ENCODE assay signal across 9 cellular contexts in the genomic region with DNA sequence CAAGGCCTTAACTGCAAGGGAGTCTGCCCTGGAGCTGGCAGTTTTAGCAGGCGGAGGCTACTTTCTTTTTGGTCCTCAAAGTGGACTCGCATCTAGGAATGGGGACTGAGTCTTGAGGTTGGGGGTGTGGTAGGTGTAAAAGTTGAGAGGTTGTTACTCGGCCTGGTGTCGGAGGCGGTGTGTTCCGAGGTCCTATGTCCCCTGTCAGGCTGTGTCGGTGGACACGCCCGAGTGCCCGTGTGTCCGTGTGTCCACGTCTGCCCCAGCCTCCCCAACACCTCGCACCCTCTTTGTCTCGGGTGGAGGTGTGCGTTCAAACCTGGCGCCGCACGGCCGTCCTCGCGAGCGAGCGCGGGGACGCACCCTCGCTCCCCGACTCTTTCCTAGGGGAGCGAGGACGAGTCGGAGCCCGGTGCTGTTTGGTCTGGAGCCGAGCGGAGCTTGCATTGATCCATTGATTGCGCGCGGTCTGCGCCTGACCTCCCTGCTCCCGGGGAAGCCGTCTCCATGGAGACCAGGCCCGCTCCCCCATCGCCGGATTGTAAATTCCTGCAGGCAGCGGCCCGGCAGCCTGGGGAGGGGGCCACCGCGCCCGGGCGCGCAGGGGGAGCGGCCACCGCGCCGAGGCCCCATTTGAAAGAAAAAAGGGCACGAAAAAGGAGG. TPM values are rescaled to one million over a fixed set of nuclear protein-coding genes. Genes with fewer than 3 reads are reported as not detected.
A peak's percentile ranks its signal among the peaks of the same experiment; 100 is the strongest.
DNase-seq lines count a peak whose midpoint lies in the region; ATAC-seq and TF ChIP-seq lines count a peak whose summit lies in the region.
"Had no signal": no experiment of that assay in that cellular context is flagged by ENCODE, and none has a peak within 500 bp of the region (broad histone marks: within the 10 kb centered on the region; RNA-seq: fewer than 3 reads in every experiment).

No MANE protein-coding gene starts in this region.

- no peaks in the 10 kb centered on the region for H3K36me3 Mint-ChIP-seq in activated CD8-positive, alpha-beta memory T cell treated with anti-CD3 and anti-CD28 coated beads, Interleukin-2, amount 10 ng/mL, durations not matched to agents 7 days and 5 days

- H3K9me3 Mint-ChIP-seq in activated CD8-positive, alpha-beta memory T cell treated with anti-CD3 and anti-CD28 coated beads, Interleukin-2, amount 10 ng/mL, durations not matched to agents 7 days and 5 days (ENCODE audit: low read depth): no peaks in the 10 kb centered on the region

- DNase-seq in activated CD8-positive, alpha-beta memory T cell treated with anti-CD3 and anti-CD28 coated beads, Interleukin-2, amount 10 ng/mL, durations not matched to agents 7 days and 5 days: no peak
- DNase-seq in activated CD8-positive, alpha-beta memory T cell treated with anti-CD3 and anti-CD28 coated beads, Interleukin-2, amount 50 U/mL, for 48 hours: no peak
- DNase-seq in adipocyte (ENCODE audit: low read depth): no peak
- DNase-seq in left lobe of liver (ENCODE audit: low spot score): no peak
- peak; percentile 42 to 53 for DNase-seq in thyroid gland
- DNase-seq in H4 (ENCODE audit: low spot score): no peak
- no peak for DNase-seq in GOT3 (lab: John Stamatoyannopoulos, UW)
- DNase-seq: DND-41 had no signal

- no peak overlapping the region for H3K27ac Mint-ChIP-seq in activated CD8-positive, alpha-beta memory T cell treated with anti-CD3 and anti-CD28 coated beads, Interleukin-2, amount 10 ng/mL, durations not matched to agents 7 days and 5 days

- peak overlapping the region in 2 of 3 donors; percentile 79 to 90 for H3K27ac ChIP-seq in thyroid gland

- no peak for ATAC-seq in activated CD8-positive, alpha-beta memory T cell treated with anti-CD3 and anti-CD28 coated beads, Interleukin-2, amount 10 ng/mL, durations not matched to agents 7 days and 5 days
- ATAC-seq in left lobe of liver: peak; percentile 67
- no peak for ATAC-seq in GM18907 (IDR thresholded peaks at IDR 0.05; ENCODE audit: unreplicated experiment)

- H3K4me1 ChIP-seq in adipocyte (ENCODE audit: control insufficient read depth, insufficient read depth, low read length) (peaks cover 31% of the 10 kb centered on the region), thyroid gland (peaks cover 33 to 45% of the 10 kb centered on the region in 2 donors)

- intact Hi-C loops in thyroid gland (cut with DNase I): no loop called here

- no peak for TF ChIP-seq CTCF in thyroid gland (IDR thresholded peaks at IDR 0.05)

- CTCF ChIA-PET in activated CD8-positive, alpha-beta memory T cell treated with anti-CD3 and anti-CD28 coated beads, Interleukin-2, amount 10 ng/mL, durations not matched to agents 7 days and 5 days (lab: Charles Lee): interaction anchor here (0.9 to 2.6 kb wide), 2 partner anchors 9 to 27 kb away, joined by 3 to 11 read pairs; no protein-coding TSS in a partner anchor

- no peaks in the 10 kb centered on the region for H3K36me3 ChIP-seq in adipocyte (ENCODE audit: control insufficient read depth, insufficient read depth, low read length, severe bottlenecking)
- H3K36me3 ChIP-seq in thyroid gland: no peaks in the 10 kb centered on the region

- H3K4me3 ChIP-seq in adipocyte (ENCODE audit: low read length) (peak overlapping the region; percentile 82), thyroid gland (replicated peaks in 1 of 3) (peak overlapping the region; percentile 49 to 59 (median 57))

- no peak for TF ChIP-seq POLR2A in thyroid gland (IDR thresholded peaks at IDR 0.05)

- H3K9me3 ChIP-seq in adipocyte (ENCODE audit: control insufficient read depth, low read length) (no peaks in the 10 kb centered on the region), thyroid gland (no peaks in the 10 kb centered on the region)

- H3K4me1 Mint-ChIP-seq in activated CD8-positive, alpha-beta memory T cell treated with anti-CD3 and anti-CD28 coated beads, Interleukin-2, amount 10 ng/mL, durations not matched to agents 7 days and 5 days: peaks cover 6% of the 10 kb centered on the region

- H3K27me3 ChIP-seq in adipocyte (replicated peaks; ENCODE audit: control insufficient read depth, insufficient read depth, low read length) (no peaks in the 10 kb centered on the region), thyroid gland (no peaks in the 10 kb centered on the region)

- peak overlapping the region; percentile 76 for H3K9ac ChIP-seq in adipocyte (ENCODE audit: low read length)

- H3K4me3 Mint-ChIP-seq in activated CD8-positive, alpha-beta memory T cell treated with anti-CD3 and anti-CD28 coated beads, Interleukin-2, amount 10 ng/mL, durations not matched to agents 7 days and 5 days: peak overlapping the region; percentile 38

- 21% methylated on average over 25 to 45 of the region's 54 CpGs for WGBS in thyroid gland, 2 donors

- peaks cover 79% of the 10 kb centered on the region for H3K27me3 Mint-ChIP-seq in activated CD8-positive, alpha-beta memory T cell treated with anti-CD3 and anti-CD28 coated beads, Interleukin-2, amount 10 ng/mL, durations not matched to agents 7 days and 5 days

RNA-seq across cellular contexts. Expression of gene SCUBE3, which starts 0.5 kb away (rescaled TPM):
- under 1 TPM; 0.12 to 0.54 TPM for total RNA-seq in activated CD8-positive, alpha-beta memory T cell treated with anti-CD3 and anti-CD28 coated beads, Interleukin-2, amount 10 ng/mL, durations not matched to agents 7 days and 5 days
- total RNA-seq in left lobe of liver: 0.03 TPM
- total RNA-seq in thyroid gland: 100 to 1,000 TPM in 1 of 4 donors, 10 to 100 TPM in 3; 45.5 to 119 (median 66.3) TPM
- total RNA-seq in H4 (2014; rRNA removed; shearing (Covaris generic)): 0.02 TPM in 1 of 2 replicates, not detected in the other

RNA-seq across cellular contexts. Expression of gene ZNF76, which starts 46.2 kb away (rescaled TPM):
- 10 to 100 TPM; 55.0 to 61.8 TPM for total RNA-seq in activated CD8-positive, alpha-beta memory T cell treated with anti-CD3 and anti-CD28 coated beads, Interleukin-2, amount 10 ng/mL, durations not matched to agents 7 days and 5 days
- total RNA-seq in left lobe of liver (20.1 TPM), thyroid gland (10 to 100 TPM; 54.3 to 81.7 (median 71.6) TPM)
- 6.7 and 7.2 TPM in 2 replicates for total RNA-seq in H4 (2014; rRNA removed; shearing (Covaris generic))

Comparison
In these comparisons a context has a peak if more than half of its experiments do, and no peak if none do; other contexts are left out.
1. DNase-seq: peak in thyroid gland (2 of 2); none in activated CD8-positive, alpha-beta memory T cell treated with anti-CD3 and anti-CD28 coated beads, Interleukin-2, amount 10 ng/mL, durations not matched to agents 7 days and 5 days (single experiment), activated CD8-positive, alpha-beta memory T cell treated with anti-CD3 and anti-CD28 coated beads, Interleukin-2, amount 50 U/mL, for 48 hours (single experiment), adipocyte (single experiment), left lobe of liver (single experiment), H4 (single experiment) and GOT3 (single experiment).
2. RNA of gene SCUBE3, which starts 0.5 kb away (total RNA-seq): 45.5 to 119 TPM in thyroid gland; 0.12 to 0.54 TPM in activated CD8-positive, alpha-beta memory T cell treated with anti-CD3 and anti-CD28 coated beads, Interleukin-2, amount 10 ng/mL, durations not matched to agents 7 days and 5 days, 0.03 TPM in left lobe of liver (single experiment) and 0.02 TPM in H4; every median in the first group is over 10 times any median in the second.